In the genomic region with DNA sequence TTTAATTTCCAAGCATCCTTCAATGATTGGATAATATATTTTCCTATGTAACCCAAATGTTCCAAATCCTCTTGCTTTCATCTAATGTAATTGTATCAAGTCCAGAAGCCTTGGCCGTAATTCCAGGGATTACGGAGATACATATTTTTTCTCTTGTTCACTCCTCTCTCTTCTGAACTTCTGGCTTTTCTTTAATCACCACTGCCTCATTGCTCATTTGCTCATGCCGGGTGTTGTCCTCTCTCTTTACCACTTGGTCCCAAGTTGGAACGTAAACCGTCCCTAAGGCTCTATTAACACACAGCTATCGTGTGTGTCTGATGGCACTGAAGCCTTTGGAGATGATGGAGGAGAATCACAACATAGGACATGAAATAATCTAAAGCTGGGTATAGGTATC, we compare ENCODE assay signal across 2 cellular contexts.
TF ChIP-seq lines count a peak whose summit lies in the region.

No MANE protein-coding gene starts in this region.

TF ChIP-seq in SK-N-SH, 30 proteins besides CTCF, POLR2A, EP300 and RAD21 (continued from another document):
- TF ChIP-seq, protein P1, sequence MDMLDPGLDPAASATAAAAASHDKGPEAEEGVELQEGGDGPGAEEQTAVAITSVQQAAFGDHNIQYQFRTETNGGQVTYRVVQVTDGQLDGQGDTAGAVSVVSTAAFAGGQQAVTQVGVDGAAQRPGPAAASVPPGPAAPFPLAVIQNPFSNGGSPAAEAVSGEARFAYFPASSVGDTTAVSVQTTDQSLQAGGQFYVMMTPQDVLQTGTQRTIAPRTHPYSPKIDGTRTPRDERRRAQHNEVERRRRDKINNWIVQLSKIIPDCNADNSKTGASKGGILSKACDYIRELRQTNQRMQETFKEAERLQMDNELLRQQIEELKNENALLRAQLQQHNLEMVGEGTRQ (IDR thresholded peaks at IDR 0.05; ENCODE audit: borderline replicate concordance, low read depth, low read length): no peak
- no peak for TF ChIP-seq SIN3A (IDR thresholded peaks at IDR 0.05; ENCODE audit: borderline replicate concordance, low read depth, low read length)
- TF ChIP-seq, protein P2, sequence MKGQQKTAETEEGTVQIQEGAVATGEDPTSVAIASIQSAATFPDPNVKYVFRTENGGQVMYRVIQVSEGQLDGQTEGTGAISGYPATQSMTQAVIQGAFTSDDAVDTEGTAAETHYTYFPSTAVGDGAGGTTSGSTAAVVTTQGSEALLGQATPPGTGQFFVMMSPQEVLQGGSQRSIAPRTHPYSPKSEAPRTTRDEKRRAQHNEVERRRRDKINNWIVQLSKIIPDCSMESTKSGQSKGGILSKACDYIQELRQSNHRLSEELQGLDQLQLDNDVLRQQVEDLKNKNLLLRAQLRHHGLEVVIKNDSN (IDR thresholded peaks at IDR 0.05; ENCODE audit: borderline replicate concordance, low read depth): no peak
TF ChIP-seq in SK-N-SH: peak in this region for 0.

TF ChIP-seq in SK-N-SH treated with all-trans-retinoic acid at 6 μM for 48 hours, 23 proteins besides CTCF, POLR2A, EP300 and RAD21 (continued from another document):
- TF ChIP-seq, protein P3, sequence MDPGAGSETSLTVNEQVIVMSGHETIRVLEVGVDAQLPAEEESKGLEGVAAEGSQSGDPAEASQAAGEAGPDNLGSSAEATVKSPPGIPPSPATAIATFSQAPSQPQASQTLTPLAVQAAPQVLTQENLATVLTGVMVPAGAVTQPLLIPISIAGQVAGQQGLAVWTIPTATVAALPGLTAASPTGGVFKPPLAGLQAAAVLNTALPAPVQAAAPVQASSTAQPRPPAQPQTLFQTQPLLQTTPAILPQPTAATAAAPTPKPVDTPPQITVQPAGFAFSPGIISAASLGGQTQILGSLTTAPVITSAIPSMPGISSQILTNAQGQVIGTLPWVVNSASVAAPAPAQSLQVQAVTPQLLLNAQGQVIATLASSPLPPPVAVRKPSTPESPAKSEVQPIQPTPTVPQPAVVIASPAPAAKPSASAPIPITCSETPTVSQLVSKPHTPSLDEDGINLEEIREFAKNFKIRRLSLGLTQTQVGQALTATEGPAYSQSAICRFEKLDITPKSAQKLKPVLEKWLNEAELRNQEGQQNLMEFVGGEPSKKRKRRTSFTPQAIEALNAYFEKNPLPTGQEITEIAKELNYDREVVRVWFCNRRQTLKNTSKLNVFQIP (CRISPR knock-in tag; IDR thresholded peaks at IDR 0.05; ENCODE audit: borderline replicate concordance, low read depth): no peak
- no peak for TF ChIP-seq ESRRG (CRISPR knock-in tag; IDR thresholded peaks at IDR 0.05)
- TF ChIP-seq ZNF565 (CRISPR knock-in tag; conservative IDR thresholded peaks at IDR 0.05; ENCODE audit: low read depth): no peak
- TF ChIP-seq ZC3H10 (CRISPR knock-in tag; IDR thresholded peaks at IDR 0.05): no peak
- no peak for TF ChIP-seq ZFP30 (CRISPR knock-in tag; IDR thresholded peaks at IDR 0.05)
- no peak for TF ChIP-seq RARB (CRISPR knock-in tag; IDR thresholded peaks at IDR 0.05)
- TF ChIP-seq ZNF8 (CRISPR knock-in tag; IDR thresholded peaks at IDR 0.05): no peak
- no peak for TF ChIP-seq SNAI2 (CRISPR knock-in tag; IDR thresholded peaks at IDR 0.05)
- no peak for TF ChIP-seq PPARA (CRISPR knock-in tag; IDR thresholded peaks at IDR 0.05; ENCODE audit: borderline replicate concordance)
- TF ChIP-seq TOX (CRISPR knock-in tag; IDR thresholded peaks at IDR 0.05; ENCODE audit: borderline replicate concordance): no peak
- TF ChIP-seq, protein P4, sequence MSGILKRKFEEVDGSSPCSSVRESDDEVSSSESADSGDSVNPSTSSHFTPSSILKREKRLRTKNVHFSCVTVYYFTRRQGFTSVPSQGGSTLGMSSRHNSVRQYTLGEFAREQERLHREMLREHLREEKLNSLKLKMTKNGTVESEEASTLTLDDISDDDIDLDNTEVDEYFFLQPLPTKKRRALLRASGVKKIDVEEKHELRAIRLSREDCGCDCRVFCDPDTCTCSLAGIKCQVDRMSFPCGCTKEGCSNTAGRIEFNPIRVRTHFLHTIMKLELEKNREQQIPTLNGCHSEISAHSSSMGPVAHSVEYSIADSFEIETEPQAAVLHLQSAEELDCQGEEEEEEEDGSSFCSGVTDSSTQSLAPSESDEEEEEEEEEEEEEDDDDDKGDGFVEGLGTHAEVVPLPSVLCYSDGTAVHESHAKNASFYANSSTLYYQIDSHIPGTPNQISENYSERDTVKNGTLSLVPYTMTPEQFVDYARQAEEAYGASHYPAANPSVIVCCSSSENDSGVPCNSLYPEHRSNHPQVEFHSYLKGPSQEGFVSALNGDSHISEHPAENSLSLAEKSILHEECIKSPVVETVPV (CRISPR knock-in tag; IDR thresholded peaks at IDR 0.05): no peak
- no peak for TF ChIP-seq GLIS3 (CRISPR knock-in tag; IDR thresholded peaks at IDR 0.05)
TF ChIP-seq in SK-N-SH treated with all-trans-retinoic acid at 6 μM for 48 hours: peak in this region for 0.
